29 cellular contexts compared by ENCODE assay signal in the genomic region with DNA sequence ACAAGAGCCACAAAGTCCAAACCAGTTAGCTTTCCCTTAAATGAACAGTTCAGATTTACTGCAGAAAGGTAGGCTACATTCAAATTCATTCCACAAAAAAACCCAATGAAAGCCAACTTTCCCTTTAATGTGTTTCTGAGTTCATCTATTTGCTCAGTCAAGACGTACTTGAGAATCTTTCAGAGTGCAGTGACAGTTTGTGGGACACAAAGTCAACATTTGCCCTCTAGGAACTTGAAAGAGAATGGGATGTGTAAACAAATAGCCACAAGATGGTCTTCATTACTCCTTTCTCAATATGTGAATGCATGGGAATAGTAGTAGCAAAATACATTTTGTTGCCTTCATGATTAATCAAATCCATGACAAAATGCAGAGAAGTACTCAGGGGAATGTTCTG. TPM values are rescaled to one million over a fixed set of nuclear protein-coding genes. Genes with fewer than 3 reads are reported as not detected.
"Had no signal": no experiment of that assay in that cellular context is flagged by ENCODE, and none has a peak within 500 bp of the region (broad histone marks: within the 10 kb centered on the region; RNA-seq: fewer than 3 reads in every experiment).

No MANE protein-coding gene starts in this region.

- H3K27me3 Mint-ChIP-seq: naive thymus-derived CD4-positive, alpha-beta T cell; progenitor cell of endocrine pancreas; stimulated activated memory B cell treated with anti-CD40 and anti-IgM and Interleukin-4, amounts not matched to agents 10 μg/mL and 1 μg/mL and 100 μg/mL, for 72 hours had no signal

- H3K4me1 ChIP-seq: foreskin keratinocyte, gastroesophageal sphincter, heart left ventricle, neural progenitor cell, parathyroid adenoma, testis, tibial nerve, upper lobe of right lung, vagina had no signal

- H3K4me3 Mint-ChIP-seq: mesothelial cell of epicardium; naive thymus-derived CD4-positive, alpha-beta T cell; nephron; neural progenitor cell; stimulated activated memory B cell treated with anti-CD40 and anti-IgM and Interleukin-4, amounts not matched to agents 10 μg/mL and 1 μg/mL and 100 μg/mL, for 72 hours had no signal

- DNase-seq: dorsolateral prefrontal cortex; effector CD4-positive, alpha-beta T cell; heart left ventricle; kidney; mesenchymal stem cell; mucosa of descending colon; naive thymus-derived CD4-positive, alpha-beta T cell; stimulated activated CD4-positive, alpha-beta T cell treated with anti-CD3 and anti-CD28 coated beads, Interleukin-4, amount 100 ng/mL, for 4 hours; stimulated activated naive CD8-positive, alpha-beta T cell treated with anti-CD3 and anti-CD28 coated beads, Interleukin-15, Interleukin-2, amounts not matched to agents 100 U/mL and 50 U/mL, for 24 hours; substantia nigra; testis had no signal

- H3K9ac ChIP-seq: neural progenitor cell, parathyroid adenoma had no signal

- H3K9me3 ChIP-seq: gastroesophageal sphincter, heart left ventricle, mucosa of descending colon, testis, tibial nerve, upper lobe of right lung, vagina had no signal

- ATAC-seq: foreskin keratinocyte; gastroesophageal sphincter; heart left ventricle; left lobe of liver; mucosa of descending colon; naive thymus-derived CD4-positive, alpha-beta T cell; sciatic nerve; stimulated activated memory B cell treated with anti-CD40 and anti-IgM and Interleukin-4, amounts not matched to agents 10 μg/mL and 1 μg/mL and 100 μg/mL, for 72 hours; stimulated activated naive CD8-positive, alpha-beta T cell treated with anti-CD3 and anti-CD28 coated beads, Interleukin-15, Interleukin-2, amounts not matched to agents 100 U/mL and 50 U/mL, for 24 hours had no signal

- H3K27ac Mint-ChIP-seq: mesothelial cell of epicardium; nephron; neural progenitor cell; progenitor cell of endocrine pancreas; stimulated activated memory B cell treated with anti-CD40 and anti-IgM and Interleukin-4, amounts not matched to agents 10 μg/mL and 1 μg/mL and 100 μg/mL, for 72 hours had no signal

- H2AFZ ChIP-seq: hepatocyte, neural progenitor cell, parathyroid adenoma had no signal

- H3K4me1 Mint-ChIP-seq: mesothelial cell of epicardium; nephron; neural progenitor cell; stimulated activated memory B cell treated with anti-CD40 and anti-IgM and Interleukin-4, amounts not matched to agents 10 μg/mL and 1 μg/mL and 100 μg/mL, for 72 hours had no signal

- H3K4me2 ChIP-seq: hepatocyte, neural progenitor cell had no signal

- H3K79me2 ChIP-seq: hepatocyte, parathyroid adenoma had no signal

- H3K4me3 ChIP-seq: dorsolateral prefrontal cortex, gastroesophageal sphincter, heart left ventricle, hepatocyte, mucosa of descending colon, neural progenitor cell, testis, tibial nerve, upper lobe of right lung, vagina had no signal

- H3K27me3 ChIP-seq: dorsolateral prefrontal cortex, foreskin keratinocyte, gastroesophageal sphincter, heart left ventricle, hepatocyte, neural progenitor cell, testis, tibial nerve, upper lobe of right lung, vagina had no signal

- H3K27ac ChIP-seq: dorsolateral prefrontal cortex, foreskin keratinocyte, gastroesophageal sphincter, heart left ventricle, hepatocyte, neural progenitor cell, parathyroid adenoma, testis, tibial nerve, upper lobe of right lung, vagina had no signal

- H3K9me3 Mint-ChIP-seq: mesothelial cell of epicardium; naive thymus-derived CD4-positive, alpha-beta T cell; nephron; neural progenitor cell; stimulated activated memory B cell treated with anti-CD40 and anti-IgM and Interleukin-4, amounts not matched to agents 10 μg/mL and 1 μg/mL and 100 μg/mL, for 72 hours had no signal

RNA-seq across cellular contexts. Expression of a gene that starts 38.6 kb away (rescaled TPM):
- total RNA-seq: foreskin keratinocyte; gastroesophageal sphincter; heart left ventricle; hepatocyte; kidney; left lobe of liver; lower leg skin; lung microvascular endothelial cell; mesothelial cell of epicardium; mucosa of descending colon; naive thymus-derived CD4-positive, alpha-beta T cell; osteoblast; progenitor cell of endocrine pancreas; sciatic nerve; skeletal muscle tissue; tibial nerve; upper lobe of right lung; vagina had no signal
